12 cellular contexts compared by ENCODE assay signal in the genomic region with DNA sequence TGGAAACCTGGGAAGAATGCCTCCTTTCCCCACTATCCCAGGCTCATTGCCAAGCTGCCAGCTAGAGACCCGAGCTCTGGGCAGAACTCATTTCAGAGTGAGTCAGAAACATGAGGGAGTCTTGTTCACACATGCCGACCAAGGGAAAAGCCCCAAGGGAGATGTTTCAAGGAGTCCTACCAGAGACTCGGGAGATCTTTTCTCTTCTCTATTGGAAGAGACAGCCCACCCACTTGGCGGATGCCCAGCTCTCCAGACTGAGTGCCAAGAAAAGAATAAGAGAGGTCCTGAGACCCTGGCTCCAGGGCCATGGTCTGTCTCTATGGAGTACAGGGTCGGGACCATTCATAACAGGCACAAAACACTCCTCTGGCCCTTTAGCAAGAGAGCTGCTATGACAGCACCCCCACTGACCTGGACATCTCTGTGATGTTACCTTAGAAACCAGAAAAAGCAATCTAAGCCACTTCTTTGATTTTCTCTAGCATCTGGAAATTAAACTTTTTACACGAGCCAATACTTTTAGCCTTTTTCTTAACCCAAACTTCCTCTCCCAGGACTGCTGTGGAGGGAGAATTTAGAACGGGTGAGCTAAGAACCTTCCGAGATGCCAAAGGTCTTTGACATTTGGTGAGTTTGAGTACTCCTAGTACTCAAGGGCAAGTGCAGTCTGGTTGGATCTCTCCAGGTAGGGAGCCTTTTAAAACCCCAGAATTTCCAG. TPM values are rescaled to one million over a fixed set of nuclear protein-coding genes. Genes with fewer than 3 reads are reported as not detected.
DNase-seq lines count a peak whose midpoint lies in the region; ATAC-seq lines count a peak whose summit lies in the region.
"Had no signal": no experiment of that assay in that cellular context is flagged by ENCODE, and none has a peak within 500 bp of the region (broad histone marks: within the 10 kb centered on the region; RNA-seq: fewer than 3 reads in every experiment).

No MANE protein-coding gene starts in this region.

- no peaks in the 10 kb centered on the region for H3K4me1 Mint-ChIP-seq in T-helper 17 cell
- H3K4me1 Mint-ChIP-seq: immature natural killer cell had no signal

- H3K4me1 ChIP-seq in SJCRH30 (peaks cover 13% of the 10 kb centered on the region), skeletal muscle satellite cell (ENCODE audit: control insufficient read depth, insufficient read depth, low read length) (peaks cover 18% of the 10 kb centered on the region)

- no peaks in the 10 kb centered on the region for H3K36me3 ChIP-seq in SJCRH30
- H3K36me3 ChIP-seq in skeletal muscle satellite cell (ENCODE audit: insufficient read depth, low read length) = no peaks in the 10 kb centered on the region

- H3K27me3 ChIP-seq in SJCRH30 = no peaks in the 10 kb centered on the region
- H3K27me3 ChIP-seq in skeletal muscle satellite cell (ENCODE audit: control insufficient read depth, insufficient read depth, low read length) = peaks cover 7% of the 10 kb centered on the region

- H3K4me3 Mint-ChIP-seq in T-helper 17 cell = no peak overlapping the region
- H3K4me3 Mint-ChIP-seq: activated naive CD8-positive, alpha-beta T cell; immature natural killer cell had no signal

- no peak overlapping the region for H3K9ac ChIP-seq in skeletal muscle satellite cell (ENCODE audit: low read depth, low read length)

- no peaks in the 10 kb centered on the region for H3K36me3 Mint-ChIP-seq in T-helper 17 cell (ENCODE audit: low read depth)
- H3K36me3 Mint-ChIP-seq: activated naive CD8-positive, alpha-beta T cell; immature natural killer cell had no signal

- H3K27ac Mint-ChIP-seq in T-helper 17 cell = no peak overlapping the region
- H3K27ac Mint-ChIP-seq: activated naive CD8-positive, alpha-beta T cell; immature natural killer cell had no signal

- H3K9me3 ChIP-seq in SJCRH30 (replicated peaks) (no peaks in the 10 kb centered on the region), skeletal muscle satellite cell (replicated peaks; ENCODE audit: low read length) (no peaks in the 10 kb centered on the region), T-helper 17 cell (ENCODE audit: control insufficient read depth, low read length, poor library complexity, severe bottlenecking) (no peaks in the 10 kb centered on the region)

- no peak overlapping the region for H3K27ac ChIP-seq in SJCRH30

- peak overlapping the region; percentile 47 for H3K4me2 ChIP-seq in skeletal muscle satellite cell (ENCODE audit: low read length)

- ATAC-seq in HG03139 (IDR thresholded peaks at IDR 0.05; ENCODE audit: unreplicated experiment) (no peak), T-helper 17 cell (no peak)

- peaks cover 48% of the 10 kb centered on the region for H3K27me3 Mint-ChIP-seq in T-helper 17 cell

- no peak overlapping the region for H3K4me3 ChIP-seq in SJCRH30
- H3K4me3 ChIP-seq in skeletal muscle satellite cell (ENCODE audit: low read length) = no peak overlapping the region

- DNase-seq in ELR (ENCODE audit: low read depth) = peak; percentile 76
- DNase-seq in SJCRH30 = peak; percentile 26 to 27
- DNase-seq in foreskin melanocyte = peak; percentile 94
- no peak for DNase-seq in cerebellum (ENCODE audit: low spot score)
- no peak for DNase-seq in T-helper 17 cell
- no peak for DNase-seq in activated naive CD4-positive, alpha-beta T cell treated with anti-CD3 and anti-CD28 coated beads, Interleukin-2, amount 50 U/mL, for 16 hours
- DNase-seq: immature natural killer cell; stimulated activated CD4-positive, alpha-beta T cell treated with anti-CD3 and anti-CD28 coated beads, Interleukin-4, amount 100 ng/mL, for 24 hours had no signal

RNA-seq across cellular contexts. Expression of a gene that starts 18.5 kb away (rescaled TPM):
- total RNA-seq in SJCRH30 (2014; rRNA removed; shearing (Covaris generic)) = 16.8 and 20.5 TPM in 2 replicates
- 2.0 and 20.1 TPM in 2 replicates for total RNA-seq in skeletal muscle satellite cell (2012; rRNA removed)
- total RNA-seq in cerebellum (60.9 TPM), T-helper 17 cell (not detected)
- total RNA-seq: T-helper 1 cell treated with Interleukin-12 subunit alpha and Interleukin-12 subunit beta and Interleukin-4 antibody, amounts not matched to agents 30 ng/mL and 1 ng/mL, for 36 hours had no signal

Comparison
In these comparisons a context has a peak if more than half of its experiments do, and no peak if none do; other contexts are left out.
1. DNase-seq: peak in ELR (single experiment), SJCRH30 (2 of 2) and foreskin melanocyte (single experiment); none in cerebellum (single experiment), T-helper 17 cell (0 of 3) and activated naive CD4-positive, alpha-beta T cell treated with anti-CD3 and anti-CD28 coated beads, Interleukin-2, amount 50 U/mL, for 16 hours (single experiment).
2. RNA of a gene that starts 18.5 kb away (total RNA-seq): 60.9 TPM in cerebellum (single experiment) and 16.8 to 20.5 TPM in SJCRH30; not detected in T-helper 17 cell; every median in the first group is over 10 times any median in the second.